Comparison of ENCODE assay signal across 16 cellular contexts in genomic region chr11:128061321-128061871, GRCh38.
DNase-seq lines count a peak whose midpoint lies in the region; ATAC-seq and TF ChIP-seq lines count a peak whose summit lies in the region.
"Had no signal": no experiment of that assay in that cellular context is flagged by ENCODE, and none has a peak within 500 bp of the region (broad histone marks: within the 10 kb centered on the region; RNA-seq: fewer than 3 reads in every experiment).

No MANE protein-coding gene starts in this region.

- H3K27me3 ChIP-seq in stomach (no peaks in the 10 kb centered on the region), esophagus muscularis mucosa (no peaks in the 10 kb centered on the region)
- H3K27me3 ChIP-seq: body of pancreas, heart left ventricle had no signal

- TF ChIP-seq EP300 in stomach (IDR thresholded peaks at IDR 0.05) (no peak), esophagus muscularis mucosa (IDR thresholded peaks at IDR 0.05) (no peak)

- H3K9me3 ChIP-seq in stomach (no peaks in the 10 kb centered on the region), esophagus muscularis mucosa (no peaks in the 10 kb centered on the region)
- H3K9me3 ChIP-seq: body of pancreas had no signal

- TF ChIP-seq POLR2A in stomach (IDR thresholded peaks at IDR 0.05): no peak
- no peak for TF ChIP-seq POLR2A in esophagus muscularis mucosa (IDR thresholded peaks at IDR 0.05; ENCODE audit: low read depth)

- H3K4me3 ChIP-seq in astrocyte of the cerebellum (ENCODE audit: low read depth, low read length): no peak overlapping the region
- H3K4me3 ChIP-seq in stomach: no peak overlapping the region
- no peak overlapping the region for H3K4me3 ChIP-seq in esophagus muscularis mucosa
- H3K4me3 ChIP-seq: body of pancreas, heart left ventricle had no signal

- no peaks in the 10 kb centered on the region for H3K36me3 ChIP-seq in stomach
- no peaks in the 10 kb centered on the region for H3K36me3 ChIP-seq in esophagus muscularis mucosa
- H3K36me3 ChIP-seq: heart left ventricle had no signal

- in situ Hi-C loops in astrocyte of the cerebellum (cut with HindIII; ENCODE audit: low sequenced_read_pairs): no loop called here

- ATAC-seq in GM21360 (IDR thresholded peaks at IDR 0.05; ENCODE audit: unreplicated experiment): no peak
- no peak for ATAC-seq in GM19324 (IDR thresholded peaks at IDR 0.05; ENCODE audit: low FRiP score, unreplicated experiment)
- ATAC-seq: body of pancreas, heart left ventricle had no signal

- no peak overlapping the region for H3K27ac Mint-ChIP-seq in nephron progenitor cell
- H3K27ac Mint-ChIP-seq: B cell; progenitor cell of endocrine pancreas; stimulated activated naive CD8-positive, alpha-beta T cell treated with anti-CD3 and anti-CD28 coated beads, Interleukin-15, Interleukin-2, amounts not matched to agents 100 ng/mL and 50 ng/mL, for 24 hours had no signal

- DNase-seq in Daoy (ENCODE audit: low read depth) (peak; percentile 90), NCI-H1436 treated with DMSO at 0.1 percent for 48 hours (lab: John Stamatoyannopoulos, UW) (peak; percentile 66), astrocyte of the cerebellum (ENCODE audit: low read depth) (peak; percentile 31), nephron progenitor cell (peak; percentile 56), stomach (no peak), esophagus muscularis mucosa (ENCODE audit: extremely low spot score) (no peak)
- DNase-seq: body of pancreas; heart left ventricle; NCI-H526; SIG-M5; stimulated activated CD4-positive, alpha-beta T cell treated with anti-CD3 and anti-CD28 coated beads, Interleukin-4, amount 100 ng/mL, for 1 hour had no signal

- no peaks in the 10 kb centered on the region for H3K4me1 ChIP-seq in stomach
- no peaks in the 10 kb centered on the region for H3K4me1 ChIP-seq in esophagus muscularis mucosa
- H3K4me1 ChIP-seq: body of pancreas, heart left ventricle had no signal

- no peak overlapping the region for H3K4me3 Mint-ChIP-seq in nephron progenitor cell
- H3K4me3 Mint-ChIP-seq: B cell; stimulated activated naive CD8-positive, alpha-beta T cell treated with anti-CD3 and anti-CD28 coated beads, Interleukin-15, Interleukin-2, amounts not matched to agents 100 ng/mL and 50 ng/mL, for 24 hours had no signal

- peaks cover 13% of the 10 kb centered on the region for H3K4me1 Mint-ChIP-seq in nephron progenitor cell
- H3K4me1 Mint-ChIP-seq: B cell had no signal

- peaks cover 33% of the 10 kb centered on the region for H3K9me3 Mint-ChIP-seq in nephron progenitor cell

- 27 to 56% (median 31%) methylated on average over 4 of the region's 4 CpGs for WGBS in stomach, 5 donors
- WGBS in esophagus muscularis mucosa: 25% methylated on average over 4 of the region's 4 CpGs

- TF ChIP-seq CTCF in astrocyte of the cerebellum (IDR thresholded peaks at IDR 0.05; ENCODE audit: low read depth, low read length, missing control alignments) (no peak), nephron progenitor cell (IDR thresholded peaks at IDR 0.05) (no peak), stomach (IDR thresholded peaks at IDR 0.05) (no peak), esophagus muscularis mucosa (IDR thresholded peaks at IDR 0.05) (no peak)

- intact Hi-C loops in stomach (cut with DNase I; ENCODE audit: low total_unique reads): no loop called here
- intact Hi-C loops in esophagus muscularis mucosa (cut with DNase I): no loop called here

- H3K27me3 Mint-ChIP-seq in nephron progenitor cell (ENCODE audit: low read depth, poor library complexity): peaks cover 7% of the 10 kb centered on the region
- H3K27me3 Mint-ChIP-seq: progenitor cell of endocrine pancreas; stimulated activated naive CD8-positive, alpha-beta T cell treated with anti-CD3 and anti-CD28 coated beads, Interleukin-15, Interleukin-2, amounts not matched to agents 100 ng/mL and 50 ng/mL, for 24 hours had no signal

- peaks cover 26% of the 10 kb centered on the region for H3K36me3 Mint-ChIP-seq in nephron progenitor cell (ENCODE audit: low read depth)

- H3K27ac ChIP-seq in stomach: no peak overlapping the region
- no peak overlapping the region for H3K27ac ChIP-seq in esophagus muscularis mucosa (replicated peaks in 1 of 4)
- H3K27ac ChIP-seq: body of pancreas, heart left ventricle had no signal

Comparison
In these comparisons a context has a peak if more than half of its experiments do, and no peak if none do; other contexts are left out.
1. DNase-seq: peak in Daoy (single experiment), NCI-H1436 treated with DMSO at 0.1 percent for 48 hours (single experiment), astrocyte of the cerebellum (single experiment) and nephron progenitor cell (single experiment); none in stomach (single experiment) and esophagus muscularis mucosa (single experiment).